ENCODE assay signal across 17 cellular contexts in the genomic region with DNA sequence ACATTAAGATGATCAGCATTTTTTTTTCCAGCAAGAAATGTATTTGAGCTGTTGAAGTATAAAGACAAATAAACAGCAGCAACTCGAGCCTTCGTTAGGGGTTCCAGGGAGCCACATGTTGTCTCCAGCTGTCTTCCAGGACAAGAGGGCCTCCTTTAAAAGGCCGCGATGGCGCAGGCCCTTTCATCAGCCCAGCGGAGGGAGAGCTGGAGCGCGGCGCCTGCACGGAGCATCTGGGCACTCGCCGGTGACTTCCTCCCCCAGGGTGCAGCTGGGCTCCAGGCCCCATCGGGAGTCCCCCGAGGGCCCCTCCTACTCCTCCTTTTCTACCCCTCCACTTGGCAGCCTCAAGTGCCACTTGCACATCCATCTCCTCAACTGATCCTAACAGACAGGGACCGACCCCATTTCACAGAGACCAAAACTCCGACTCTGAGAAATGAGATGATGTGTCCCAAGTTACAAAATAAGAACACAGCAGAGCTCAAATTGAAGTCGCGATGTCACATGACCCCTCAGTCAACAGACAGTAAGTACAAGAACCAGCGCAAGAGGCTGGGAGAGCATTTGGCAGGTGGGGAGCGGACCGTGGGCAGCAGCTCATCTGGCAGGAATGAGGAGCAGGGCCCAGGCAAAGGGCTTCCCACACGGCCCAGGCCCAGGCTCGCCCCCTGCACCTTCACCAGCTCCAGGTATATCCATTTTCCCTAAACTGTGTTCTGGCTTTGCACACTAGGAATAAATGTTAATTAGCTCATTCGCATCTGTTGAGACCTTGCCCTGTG. TPM values are rescaled to one million over a fixed set of nuclear protein-coding genes. Genes with fewer than 3 reads are reported as not detected.
DNase-seq lines count a peak whose midpoint lies in the region; ATAC-seq, FAIRE-seq and TF ChIP-seq lines count a peak whose summit lies in the region.
"Had no signal": no experiment of that assay in that cellular context is flagged by ENCODE, and none has a peak within 500 bp of the region (broad histone marks: within the 10 kb centered on the region; RNA-seq: fewer than 3 reads in every experiment).

No MANE protein-coding gene starts in this region.

- H3F3A ChIP-seq in GM23338 (replicated peaks; ENCODE audit: low read depth) = no peaks in the 10 kb centered on the region

- FAIRE-seq in frontal cortex (lab: Jason Lieb, UNC) = no peak
- FAIRE-seq: endothelial cell of umbilical vein, islet of Langerhans, RCC 7860 had no signal

- H3K4me3 ChIP-seq in BLaER1 treated with 17β-estradiol and CSF1 and Interleukin-3, amounts not matched to agents 10 nM and 100 nM = no peak overlapping the region; a peak in 1 of 20 replicates
- no peak overlapping the region for H3K4me3 ChIP-seq in GM23338
- no peak overlapping the region for H3K4me3 ChIP-seq in esophagus squamous epithelium

- peak overlapping the region; percentile 63; the same call in 1 of the 2 replicates for H2AFZ ChIP-seq in GM23338

- peaks cover 30 to 88% (median 82%) of the 10 kb centered on the region in 10 experiments for H3K4me1 ChIP-seq in BLaER1 treated with 17β-estradiol and CSF1 and Interleukin-3, amounts not matched to agents 10 nM and 100 nM
- H3K4me1 ChIP-seq in GM23338 (ENCODE audit: insufficient read depth) = no peaks in the 10 kb centered on the region
- H3K4me1 ChIP-seq in esophagus squamous epithelium = peaks cover 0 to 52% (median 5%) of the 10 kb centered on the region in 3 donors

- DNase-seq in GM23338 (ENCODE audit: low spot score) (peak; percentile 34), NCI-H345 (lab: John Stamatoyannopoulos, UW) (peak; percentile 53), esophagus squamous epithelium (lab: John Stamatoyannopoulos, UW) (no peak), frontal cortex (ENCODE audit: low spot score in 2 of 2) (no peak), head of caudate nucleus (no peak)
- DNase-seq: activated CD8-positive, alpha-beta memory T cell treated with anti-CD3 and anti-CD28 coated beads, Interleukin-2, amount 10 ng/mL, durations not matched to agents 7 days and 5 days; activated effector memory CD4-positive, alpha-beta T cell treated with anti-CD3 and anti-CD28 coated beads, Interleukin-2, amount 50 U/mL, for 16 hours; DND-41; NCI-H774; retina had no signal

- H3K27me3 ChIP-seq in BLaER1 treated with 17β-estradiol and CSF1 and Interleukin-3, amounts not matched to agents 10 nM and 100 nM = 0 out of 22 replicates have a peak, but pooled peaks cover 0 to 10% (median 0%) of the 10 kb centered on the region in 11 experiments
- H3K27me3 ChIP-seq in GM23338 (ENCODE audit: insufficient read depth) (no peaks in the 10 kb centered on the region), esophagus squamous epithelium (peaks cover 0 to 7% (median 0%) of the 10 kb centered on the region in 4 donors)

- peak overlapping the region in 8 of 11 experiments; percentile 42 to 81 (median 66); a peak in 14 of 22 replicates for H3K27ac ChIP-seq in BLaER1 treated with 17β-estradiol and CSF1 and Interleukin-3, amounts not matched to agents 10 nM and 100 nM
- H3K27ac ChIP-seq in GM23338 (ENCODE audit: low read depth) (no peak overlapping the region), esophagus squamous epithelium (peak overlapping the region in 3 of 4 donors; percentile 22 to 75 (median 60))

- H3K4me2 ChIP-seq in BLaER1 treated with 17β-estradiol and CSF1 and Interleukin-3, amounts not matched to agents 10 nM and 100 nM = peak overlapping the region; percentile 49 to 86 (median 76)
- no peak overlapping the region for H3K4me2 ChIP-seq in GM23338

- no peaks in the 10 kb centered on the region for H3K79me2 ChIP-seq in GM23338 (replicated peaks; ENCODE audit: insufficient read depth)

- no peaks in the 10 kb centered on the region for H3K9me3 ChIP-seq in BLaER1 treated with 17β-estradiol and CSF1 and Interleukin-3, amounts not matched to agents 10 nM and 100 nM (replicated peaks in 1 of 11)
- H3K9me3 ChIP-seq in esophagus squamous epithelium = no peaks in the 10 kb centered on the region

- no peaks in the 10 kb centered on the region for H3K36me3 ChIP-seq in BLaER1 treated with 17β-estradiol and CSF1 and Interleukin-3, amounts not matched to agents 10 nM and 100 nM
- H3K36me3 ChIP-seq in GM23338 (ENCODE audit: insufficient read depth) = no peaks in the 10 kb centered on the region
- no peaks in the 10 kb centered on the region for H3K36me3 ChIP-seq in esophagus squamous epithelium

- ATAC-seq in GM23338 (peak; percentile 42), GM21423 (IDR thresholded peaks at IDR 0.05; ENCODE audit: unreplicated experiment) (no peak), HG03442 (IDR thresholded peaks at IDR 0.05; ENCODE audit: unreplicated experiment) (no peak)
- ATAC-seq: activated CD8-positive, alpha-beta memory T cell treated with anti-CD3 and anti-CD28 coated beads, Interleukin-2, amount 10 ng/mL, durations not matched to agents 7 days and 5 days had no signal

- no peaks in the 10 kb centered on the region for H3K9me2 ChIP-seq in GM23338 (ENCODE audit: insufficient read depth)

- no peak overlapping the region for H3K27ac Mint-ChIP-seq in GM23338
- H3K27ac Mint-ChIP-seq: activated CD8-positive, alpha-beta memory T cell treated with anti-CD3 and anti-CD28 coated beads, Interleukin-2, amount 10 ng/mL, durations not matched to agents 7 days and 5 days; memory B cell had no signal

- intact Hi-C loops in esophagus squamous epithelium (cut with DNase I) = no loop called here
- intact Hi-C loops in head of caudate nucleus (cut with DNase I) = no loop called here

- TF ChIP-seq POLR2A in esophagus squamous epithelium (IDR thresholded peaks at IDR 0.05) = no peak

- H3K27me3 Mint-ChIP-seq in GM23338 (ENCODE audit: insufficient read depth, low read depth, poor library complexity) = peaks cover 5% of the 10 kb centered on the region

- H3K4me1 Mint-ChIP-seq in GM23338 = peaks cover 12% of the 10 kb centered on the region
- H3K4me1 Mint-ChIP-seq: activated CD8-positive, alpha-beta memory T cell treated with anti-CD3 and anti-CD28 coated beads, Interleukin-2, amount 10 ng/mL, durations not matched to agents 7 days and 5 days; memory B cell had no signal

- H4K20me1 ChIP-seq in BLaER1 treated with 17β-estradiol and CSF1 and Interleukin-3, amounts not matched to agents 10 nM and 100 nM = no peaks in the 10 kb centered on the region
- no peaks in the 10 kb centered on the region for H4K20me1 ChIP-seq in GM23338 (replicated peaks; ENCODE audit: insufficient read depth)

- H3K9me3 Mint-ChIP-seq in GM23338 = no peaks in the 10 kb centered on the region; the same call in 1 of the 3 replicates
- H3K9me3 Mint-ChIP-seq: memory B cell had no signal

- peak overlapping the region in 9 of 11 experiments; percentile 3 to 48 (median 24); a peak in 13 of 22 replicates for H3K9ac ChIP-seq in BLaER1 treated with 17β-estradiol and CSF1 and Interleukin-3, amounts not matched to agents 10 nM and 100 nM

- H3K4me3 Mint-ChIP-seq in GM23338 = no peak overlapping the region
- H3K4me3 Mint-ChIP-seq: activated CD8-positive, alpha-beta memory T cell treated with anti-CD3 and anti-CD28 coated beads, Interleukin-2, amount 10 ng/mL, durations not matched to agents 7 days and 5 days; memory B cell had no signal

- WGBS in esophagus squamous epithelium, 2 donors = 60 to 62% methylated on average over 10 to 13 of the region's 24 CpGs

- H3K36me3 Mint-ChIP-seq in GM23338 (ENCODE audit: low read depth) = no peaks in the 10 kb centered on the region; the same call in 2 of the 3 replicates
- H3K36me3 Mint-ChIP-seq: activated CD8-positive, alpha-beta memory T cell treated with anti-CD3 and anti-CD28 coated beads, Interleukin-2, amount 10 ng/mL, durations not matched to agents 7 days and 5 days; memory B cell had no signal

- TF ChIP-seq CTCF in GM23338 (conservative IDR thresholded peaks at IDR 0.05; ENCODE audit: low read depth in 2 of 2) (no peak), esophagus squamous epithelium (IDR thresholded peaks at IDR 0.05) (no peak)

TF ChIP-seq in GM23338, 12 proteins besides CTCF, POLR2A, EP300 and RAD21:
- no peak for TF ChIP-seq NANOG (IDR thresholded peaks at IDR 0.05; ENCODE audit: borderline replicate concordance)
TF ChIP-seq in GM23338: peak in this region for 0.

RNA-seq across cellular contexts. Expression of a gene that starts 34.5 kb away (rescaled TPM):
- 2.0 and 3.2 TPM in 2 replicates for total RNA-seq in GM23338 (2014; rRNA removed; shearing (Covaris generic))
- polyA plus RNA-seq in GM23338 (2016; fragmentation: Nextera tagmentation; extraction: Ambion mirVana) = 0.52 and 0.81 TPM in 2 replicates
- 1 to 10 TPM in 3 of 4 donors, under 1 TPM in 1; 0.38 to 4.0 (median 2.1) TPM for total RNA-seq in esophagus squamous epithelium
- total RNA-seq in frontal cortex = 26.1 TPM
- total RNA-seq: endothelial cell of umbilical vein had no signal

Comparison
In these comparisons a context has a peak if more than half of its experiments do, and no peak if none do; other contexts are left out.
1. DNase-seq: peak in GM23338 (single experiment) and NCI-H345 (single experiment); none in esophagus squamous epithelium (single experiment), frontal cortex (0 of 2) and head of caudate nucleus (0 of 42).